Comparison of ENCODE assay signal across 17 cellular contexts in the genomic region with DNA sequence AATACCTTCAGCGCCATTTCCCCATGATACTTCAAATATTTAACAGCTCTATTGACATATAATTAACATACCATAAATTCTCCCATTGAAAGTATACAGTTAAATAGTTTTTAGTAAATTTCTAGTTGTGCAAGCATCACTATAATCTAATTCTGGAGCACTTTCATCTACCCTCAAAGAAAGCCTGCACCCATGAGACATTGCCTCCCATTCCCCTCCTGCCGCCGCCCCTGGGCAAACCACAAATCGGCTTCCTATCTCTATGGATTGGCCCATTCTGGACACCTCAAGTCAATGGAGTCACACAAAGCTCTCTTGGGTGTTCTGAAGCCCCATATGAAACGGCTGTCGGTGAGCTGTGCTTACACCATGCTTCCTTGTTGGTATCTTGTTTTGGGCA.
DNase-seq lines count a peak whose midpoint lies in the region; ATAC-seq and TF ChIP-seq lines count a peak whose summit lies in the region.
"Had no signal": no experiment of that assay in that cellular context is flagged by ENCODE, and none has a peak within 500 bp of the region (broad histone marks: within the 10 kb centered on the region; RNA-seq: fewer than 3 reads in every experiment).

No MANE protein-coding gene starts in this region.

- RAD21 ChIA-PET in HCT116 (lab: Charles Lee; ENCODE audit: low non-redundant PET in 1 of 2, low total read pairs in 2 of 2, uncharacterized antibody in 2 of 2, unreplicated experiment in 2 of 2) = interaction anchor here in 1 of 2 experiments (0.6 kb wide), 1 partner anchor 557 kb away, joined by 3 read pairs; no protein-coding TSS in a partner anchor

- DNase-seq in HCT116 (ENCODE audit: low read depth, low spot score) = no peak
- no peak for DNase-seq in glutamatergic neuron
- DNase-seq in trophoblast cell = peak; percentile 37 to 75
- no peak for DNase-seq in NCI-H187 (lab: John Stamatoyannopoulos, UW)
- DNase-seq in osteocyte (ENCODE audit: extremely low spot score, unreplicated experiment) = no peak
- DNase-seq in HuH-7 (ENCODE audit: low spot score) = no peak
- DNase-seq: DMS79; KG1; NCI-H1105; NCI-H2081; NCI-H2171; NK-92 treated with Interleukin-12 subunit alpha and Interleukin-12 subunit beta, amount 100 ng/mL, for 24 hours; Right ventricle myocardium superior had no signal

- peaks cover 34 to 40% of the 10 kb centered on the region in 2 experiments for H3K4me1 ChIP-seq in HCT116 (ENCODE audit: control insufficient read depth in 1 of 2, insufficient read depth in 2 of 2, low read length in 2 of 2)
- H3K4me1 ChIP-seq in trophoblast cell (ENCODE audit: control insufficient read depth in 1 of 2, insufficient read depth in 2 of 2, low read length in 2 of 2) = peaks cover 5 to 6% of the 10 kb centered on the region in 2 experiments

- H3K9me3 Mint-ChIP-seq in glutamatergic neuron (ENCODE audit: unreplicated experiment) (no peaks in the 10 kb centered on the region), osteocyte (ENCODE audit: unreplicated experiment) (no peaks in the 10 kb centered on the region)
- H3K9me3 Mint-ChIP-seq: HFFc6 had no signal

- H2BK120ac ChIP-seq in trophoblast cell (ENCODE audit: insufficient read depth, low read length, poor library complexity) = no peak overlapping the region

- H3K23ac ChIP-seq in trophoblast cell (ENCODE audit: low read length) = no peak overlapping the region

- no CpG with 5 or more reads among the region's 6 CpGs for WGBS in trophoblast cell (ENCODE audit: extremely low coverage, insufficient coverage, insufficient read length)

- H3K4me3 Mint-ChIP-seq in glutamatergic neuron (ENCODE audit: unreplicated experiment) (no peak overlapping the region), osteocyte (ENCODE audit: unreplicated experiment) (no peak overlapping the region)
- H3K4me3 Mint-ChIP-seq: HFFc6 had no signal

- H3K9me3 ChIP-seq in HCT116 (ENCODE audit: control insufficient read depth in 1 of 2, insufficient read depth in 1 of 2, low read depth in 1 of 2, low read length in 2 of 2) (no peaks in the 10 kb centered on the region), trophoblast cell (ENCODE audit: insufficient read depth, low read depth, low read length) (peaks cover 7% of the 10 kb centered on the region)

- H4K20me1 ChIP-seq in HCT116 (ENCODE audit: insufficient read depth) = no peaks in the 10 kb centered on the region

- BruUV-seq in HCT116 (replicated peaks; lab: Mats Ljungman, UMichigan) = no TSS peak

- H3K36me3 Mint-ChIP-seq in glutamatergic neuron (ENCODE audit: unreplicated experiment) (no peaks in the 10 kb centered on the region), osteocyte (ENCODE audit: unreplicated experiment) (no peaks in the 10 kb centered on the region)

- H3K36me3 ChIP-seq in HCT116 (ENCODE audit: control insufficient read depth in 1 of 2, insufficient read depth in 2 of 2, low read length in 2 of 2) (no peaks in the 10 kb centered on the region), trophoblast cell (ENCODE audit: control insufficient read depth in 1 of 2, insufficient read depth in 2 of 2, low read length in 2 of 2) (no peaks in the 10 kb centered on the region)

- peak overlapping the region; percentile 64 for H3K4me2 ChIP-seq in HCT116 (ENCODE audit: low read length)
- no peak overlapping the region for H3K4me2 ChIP-seq in trophoblast cell (ENCODE audit: low read length)

- H3K14ac ChIP-seq in trophoblast cell (ENCODE audit: low read length) = no peak overlapping the region

- TF ChIP-seq POLR2A in HCT116 (IDR thresholded peaks at IDR 0.05; ENCODE audit: borderline replicate concordance, extremely low read depth, insufficient read depth, insufficient read length) = no peak

- H2AFZ ChIP-seq in HCT116 (ENCODE audit: low read depth, low read length, poor library complexity, severe bottlenecking) (peak overlapping the region; percentile 17), trophoblast cell (ENCODE audit: insufficient read depth, low read length, poor library complexity) (no peak overlapping the region)

- H3K4ac ChIP-seq in trophoblast cell (ENCODE audit: low read depth, low read length) = no peak overlapping the region

- TF ChIP-seq CTCF in HCT116 (IDR thresholded peaks at IDR 0.05 in 2 of 3, conservative IDR thresholded peaks at IDR 0.05 in 1 of 3; ENCODE audit: borderline replicate concordance in 1 of 3, insufficient read depth in 1 of 3, low read depth in 2 of 3, low read length in 2 of 3) (no peak), glutamatergic neuron (IDR thresholded peaks at IDR 0.05; ENCODE audit: partially characterized antibody, unreplicated experiment) (no peak), osteocyte (IDR thresholded peaks at IDR 0.05) (no peak)

- H3K27me3 Mint-ChIP-seq in glutamatergic neuron (ENCODE audit: unreplicated experiment) = peaks cover 15% of the 10 kb centered on the region
- peaks cover 3% of the 10 kb centered on the region for H3K27me3 Mint-ChIP-seq in osteocyte (ENCODE audit: unreplicated experiment)

- H3K4me3 ChIP-seq in HCT116 (replicated peaks in 1 of 2; ENCODE audit: low read depth in 1 of 2, low read length in 2 of 2) = no peak overlapping the region
- no peak overlapping the region for H3K4me3 ChIP-seq in trophoblast cell (ENCODE audit: low read depth, low read length)
- H3K4me3 ChIP-seq: SK-N-MC had no signal

- H3K27me3 ChIP-seq in HCT116 (ENCODE audit: insufficient read depth, low read length) (no peaks in the 10 kb centered on the region), trophoblast cell (ENCODE audit: insufficient read depth, low read length) (no peaks in the 10 kb centered on the region)

- no peaks in the 10 kb centered on the region for H3K4me1 Mint-ChIP-seq in glutamatergic neuron (ENCODE audit: low read depth, unreplicated experiment)
- H3K4me1 Mint-ChIP-seq in osteocyte (ENCODE audit: unreplicated experiment) = peaks cover 7% of the 10 kb centered on the region

- H3K27ac ChIP-seq in HCT116 (ENCODE audit: low read depth, low read length) = no peak overlapping the region
- H3K27ac ChIP-seq in trophoblast cell (ENCODE audit: low read depth, low read length) = no peak overlapping the region
- H3K27ac ChIP-seq: C4-2B, SK-N-MC had no signal

- ATAC-seq in HCT116 (no peak), GM18868 (IDR thresholded peaks at IDR 0.05; ENCODE audit: unreplicated experiment) (no peak)

- H4K12ac ChIP-seq in trophoblast cell (ENCODE audit: low read depth, low read length) = no peak overlapping the region

- TF ChIP-seq RAD21 in HCT116 (IDR thresholded peaks at IDR 0.05; ENCODE audit: low read depth) = no peak

- intact Hi-C loops in HCT116 (cut with micrococcal nuclease) = loop anchor here (1.0 to 5.0 kb wide), 5 partner anchors 66 to 174 kb away; no protein-coding TSS in a partner anchor

- H3K9me2 ChIP-seq in HCT116 (ENCODE audit: insufficient read depth) = no peaks in the 10 kb centered on the region

- H4K8ac ChIP-seq in trophoblast cell (ENCODE audit: low read depth, low read length) = no peak overlapping the region

- POLR2A ChIA-PET in HCT116 (lab: Charles Lee) = interaction anchor here (0.9 to 1.1 kb wide), 2 partner anchors 65 to 77 kb away, joined by 3 to 6 read pairs; a partner anchor contains a TSS

- H3K9ac ChIP-seq in HCT116 (ENCODE audit: low read length) (no peak overlapping the region), trophoblast cell (ENCODE audit: low read length) (no peak overlapping the region)

- H4K91ac ChIP-seq in trophoblast cell (ENCODE audit: low read depth, low read length) = no peak overlapping the region

- H3K79me2 ChIP-seq in HCT116 (ENCODE audit: insufficient read depth, low read length) = no peaks in the 10 kb centered on the region
- no peaks in the 10 kb centered on the region for H3K79me2 ChIP-seq in trophoblast cell (ENCODE audit: control insufficient read depth, insufficient read depth, low read length, poor library complexity)

- no peak overlapping the region for H2BK12ac ChIP-seq in trophoblast cell (ENCODE audit: low read length)

- peak overlapping the region; percentile 4 for H3K27ac Mint-ChIP-seq in glutamatergic neuron (ENCODE audit: unreplicated experiment)
- H3K27ac Mint-ChIP-seq in osteocyte (ENCODE audit: unreplicated experiment) = no peak overlapping the region
- H3K27ac Mint-ChIP-seq: HFFc6 had no signal

- no peaks in the 10 kb centered on the region for H3K79me1 ChIP-seq in trophoblast cell (ENCODE audit: low read length)

- CTCF ChIA-PET in HCT116 (lab: Charles Lee) = interaction anchor here (0.5 to 3.8 kb wide), 8 partner anchors 10 to 175 kb away, joined by 3 to 24 read pairs (median 8); a partner anchor contains a TSS

- H2BK5ac ChIP-seq in trophoblast cell (ENCODE audit: low read depth, low read length, poor library complexity) = no peak overlapping the region

- no peak overlapping the region for H3K18ac ChIP-seq in trophoblast cell (ENCODE audit: low read length)

- H2AK5ac ChIP-seq in trophoblast cell (ENCODE audit: low read length) = no peak overlapping the region

TF ChIP-seq in HCT116, 20 proteins besides CTCF, POLR2A, EP300 and RAD21 (continues in another document):
- no peak for TF ChIP-seq CBX3 (IDR thresholded peaks at IDR 0.05; ENCODE audit: low read depth)
- TF ChIP-seq, protein P1, sequence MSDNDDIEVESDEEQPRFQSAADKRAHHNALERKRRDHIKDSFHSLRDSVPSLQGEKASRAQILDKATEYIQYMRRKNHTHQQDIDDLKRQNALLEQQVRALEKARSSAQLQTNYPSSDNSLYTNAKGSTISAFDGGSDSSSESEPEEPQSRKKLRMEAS (IDR thresholded peaks at IDR 0.05) = no peak
- no peak for TF ChIP-seq ZNF274 (IDR thresholded peaks at IDR 0.05; ENCODE audit: low read depth, low read length)
- no peak for TF ChIP-seq TCF7L2 (IDR thresholded peaks at IDR 0.05; ENCODE audit: borderline replicate concordance, extremely low read depth, insufficient read depth, insufficient read length)
- no peak for TF ChIP-seq YY1 (IDR thresholded peaks at IDR 0.05; ENCODE audit: extremely low read depth, insufficient replicate concordance, low read depth, low read length)
- no peak for TF ChIP-seq SIN3A (IDR thresholded peaks at IDR 0.05; ENCODE audit: low read depth)
- no peak for TF ChIP-seq CEBPB (IDR thresholded peaks at IDR 0.05; ENCODE audit: low read depth)
- no peak for TF ChIP-seq JUND (IDR thresholded peaks at IDR 0.05)

Comparison
In these comparisons a context has a peak if more than half of its experiments do, and no peak if none do; other contexts are left out.
1. DNase-seq: peak in trophoblast cell (2 of 2); none in HCT116 (single experiment), glutamatergic neuron (single experiment), NCI-H187 (0 of 2), osteocyte (single experiment) and HuH-7 (single experiment).